In genomic region chr3:44511238-44511567, GRCh38 we compare ENCODE assay signal across 8 cellular contexts. TPM values are rescaled to one million over a fixed set of nuclear protein-coding genes. Genes with fewer than 3 reads are reported as not detected.
DNase-seq lines count a peak whose midpoint lies in the region; TF ChIP-seq lines count a peak whose summit lies in the region.

No MANE protein-coding gene starts in this region.

- peak overlapping the region; percentile 92 for H3K9ac ChIP-seq in HUES64 (ENCODE audit: low read depth, low read length)
- no peak overlapping the region for H3K9ac ChIP-seq in mammary epithelial cell (ENCODE audit: insufficient read depth, low read length)
- peak overlapping the region; percentile 79 to 86 for H3K9ac ChIP-seq in mucosa of rectum (ENCODE audit: low read depth in 1 of 2, low read length in 2 of 2)

- intact Hi-C loops in mammary epithelial cell (cut with micrococcal nuclease): loop anchor here (2.0 to 5.0 kb wide), 2 partner anchors 34 to 174 kb away; partner anchors contain the start of genes TCAIM and ZNF445

- H3K27me3 ChIP-seq in ACC112 (ENCODE audit: insufficient read depth, low read length) (no peaks in the 10 kb centered on the region), HUES64 (ENCODE audit: insufficient read depth, low read length) (no peaks in the 10 kb centered on the region), mammary epithelial cell (ENCODE audit: insufficient read depth, low read length) (no peaks in the 10 kb centered on the region), mucosa of rectum (ENCODE audit: control insufficient read depth in 2 of 2, insufficient read depth in 2 of 2, low read length in 2 of 2) (no peaks in the 10 kb centered on the region)

- H3K4me1 ChIP-seq in ACC112 (ENCODE audit: control insufficient read depth, insufficient read depth, low read length, unreplicated experiment): peaks cover 6% of the 10 kb centered on the region
- peaks cover 10% of the 10 kb centered on the region; the same call in 1 of the 2 replicates for H3K4me1 ChIP-seq in HUES64 (ENCODE audit: insufficient read depth, low read length)
- peaks cover 6% of the 10 kb centered on the region for H3K4me1 ChIP-seq in mammary epithelial cell (ENCODE audit: insufficient read depth, low read length)
- peaks cover 12 to 14% of the 10 kb centered on the region in 2 donors for H3K4me1 ChIP-seq in mucosa of rectum (ENCODE audit: control insufficient read depth in 2 of 2, insufficient read depth in 2 of 2, low read length in 2 of 2)

- H3K27ac ChIP-seq in ACC112 (ENCODE audit: low read depth, low read length): peak overlapping the region; percentile 60; the same call in 1 of the 2 replicates
- peak overlapping the region; percentile 84 for H3K27ac ChIP-seq in HUES64 (ENCODE audit: low read depth, low read length)
- H3K27ac ChIP-seq in mammary epithelial cell (ENCODE audit: insufficient read depth, low read depth, low read length): peak overlapping the region; percentile 48
- peak overlapping the region; percentile 85 to 89 for H3K27ac ChIP-seq in mucosa of rectum (ENCODE audit: low read depth in 2 of 2, low read length in 2 of 2)

- in situ Hi-C loops in mammary epithelial cell (cut with MboI; ENCODE audit: low sequenced_read_pairs in 2 of 2) (loop anchor here in 1 of 2 donors (25.0 kb wide), 1 partner anchor 401 kb away; no protein-coding TSS in a partner anchor), GM13976 (cut with MboI; ENCODE audit: low sequenced_read_pairs, unreplicated experiment) (no loop called here)

- H3K4me3 ChIP-seq in ACC112 (ENCODE audit: low read depth, low read length): peak overlapping the region; percentile 81
- peak overlapping the region; percentile 96 for H3K4me3 ChIP-seq in HUES64 (ENCODE audit: low read length)
- H3K4me3 ChIP-seq in mammary epithelial cell (replicated peaks in 1 of 3; ENCODE audit: insufficient read depth in 1 of 3, low read depth in 2 of 3, low read length in 3 of 3): peak overlapping the region; percentile 75 to 96 (median 93)
- peak overlapping the region; percentile 83 to 96 for H3K4me3 ChIP-seq in mucosa of rectum (ENCODE audit: low read length in 2 of 2)

- DNase-seq in mammary epithelial cell: no peak
- DNase-seq in GM13976 (ENCODE audit: low spot score): no peak
- no peak for DNase-seq in KG1 (lab: John Stamatoyannopoulos, UW)
- no peak for DNase-seq in stimulated activated CD4-positive, alpha-beta T cell treated with anti-CD3 and anti-CD28 coated beads, Interleukin-4, amount 100 ng/mL, for 24 hours
- no peak for DNase-seq in DMS53 (lab: John Stamatoyannopoulos, UW)

- H3K36me3 ChIP-seq in ACC112 (ENCODE audit: insufficient read depth, low read length) (no peaks in the 10 kb centered on the region; the same call in 1 of the 2 replicates), HUES64 (ENCODE audit: insufficient read depth, low read length) (no peaks in the 10 kb centered on the region), mammary epithelial cell (ENCODE audit: insufficient read depth, low read length) (peaks cover 3% of the 10 kb centered on the region), mucosa of rectum (ENCODE audit: control insufficient read depth in 2 of 2, insufficient read depth in 2 of 2, low read length in 2 of 2) (no peaks in the 10 kb centered on the region)

- H4K20me1 ChIP-seq in mammary epithelial cell (ENCODE audit: insufficient read depth, low read length): no peaks in the 10 kb centered on the region

- no peak for TF ChIP-seq CTCF in mammary epithelial cell (conservative IDR thresholded peaks at IDR 0.05 in 1 of 2, IDR thresholded peaks at IDR 0.05 in 1 of 2; ENCODE audit: extremely low read depth in 1 of 2, insufficient read depth in 1 of 2, low read depth in 1 of 2, low read length in 2 of 2)
- TF ChIP-seq CTCF in GM13976 (IDR thresholded peaks at IDR 0.05; ENCODE audit: borderline replicate concordance, control extremely low read depth, extremely low read depth, insufficient read depth, missing control alignments): no peak

- peaks cover 19% of the 10 kb centered on the region for H3K79me2 ChIP-seq in ACC112 (ENCODE audit: control insufficient read depth, insufficient read depth, low read length, unreplicated experiment)
- peaks cover 37% of the 10 kb centered on the region for H3K79me2 ChIP-seq in mammary epithelial cell (ENCODE audit: insufficient read depth, low read length)

- peak overlapping the region; percentile 84 for H3K4me2 ChIP-seq in mammary epithelial cell (ENCODE audit: insufficient read depth, low read depth, low read length)

- peak overlapping the region; percentile 6 for H2AFZ ChIP-seq in ACC112 (ENCODE audit: low read length, unreplicated experiment)
- peak overlapping the region; percentile 97 for H2AFZ ChIP-seq in mammary epithelial cell (ENCODE audit: low read depth, low read length)

- CTCF ChIA-PET in mammary epithelial cell (lab: Charles Lee; ENCODE audit: low non-redundant PET): no interaction called here

- BruUV-seq in mammary epithelial cell (replicated peaks; lab: Mats Ljungman, UMichigan): no TSS peak

- dilution Hi-C loops in mammary epithelial cell (cut with HindIII; ENCODE audit: low sequenced_read_pairs): no loop called here

- H3K9me3 ChIP-seq in HUES64 (ENCODE audit: insufficient read depth, low read depth, low read length): no peaks in the 10 kb centered on the region
- no peaks in the 10 kb centered on the region for H3K9me3 ChIP-seq in mammary epithelial cell (replicated peaks; ENCODE audit: insufficient read depth, low read length)
- no peaks in the 10 kb centered on the region for H3K9me3 ChIP-seq in mucosa of rectum (ENCODE audit: control insufficient read depth in 2 of 2, low read length in 2 of 2)

- 58% methylated on average over 4 of the region's 4 CpGs for WGBS in HUES64
- 68% methylated on average over 3 of the region's 4 CpGs for WGBS in mammary epithelial cell (ENCODE audit: low coverage, missing lambda C conversion rate)

RNA-seq across cellular contexts. Expression of gene ZNF445, which starts 33.7 kb away (rescaled TPM):
- polyA plus RNA-seq in HUES64 (2013, experiment 1 of 2): 6.6 TPM
- polyA plus RNA-seq in HUES64 (2013, experiment 2 of 2): 8.9 TPM
- total RNA-seq in mammary epithelial cell: 10 to 100 TPM in 1 of 2 donors, 1 to 10 TPM in 1; 7.5 to 14.2 TPM
- polyA plus RNA-seq in mammary epithelial cell: 1.9 TPM
- 19.9 TPM for polyA minus RNA-seq in mammary epithelial cell

RNA-seq across cellular contexts. Expression of gene ZKSCAN7, which starts 43.8 kb away (rescaled TPM):
- 7.9 TPM for polyA plus RNA-seq in HUES64 (2013, experiment 1 of 2)
- 10.4 TPM for polyA plus RNA-seq in HUES64 (2013, experiment 2 of 2)
- total RNA-seq in mammary epithelial cell: 1 to 10 TPM; 1.7 to 8.3 TPM
- 0.88 TPM for polyA plus RNA-seq in mammary epithelial cell
- polyA minus RNA-seq in mammary epithelial cell: 0.67 TPM
